Comparison of ENCODE assay signal across 14 cellular contexts in genomic region chr5:169440107-169440701, GRCh38.
DNase-seq lines count a peak whose midpoint lies in the region; ATAC-seq and TF ChIP-seq lines count a peak whose summit lies in the region.
"Had no signal": no experiment of that assay in that cellular context is flagged by ENCODE, and none has a peak within 500 bp of the region (broad histone marks: within the 10 kb centered on the region; RNA-seq: fewer than 3 reads in every experiment).

No MANE protein-coding gene starts in this region.

- H4K20me1 ChIP-seq in PC-9 (ENCODE audit: insufficient read depth) (no peaks in the 10 kb centered on the region), osteoblast (ENCODE audit: insufficient read depth, low read length) (no peaks in the 10 kb centered on the region)

- no peak for ATAC-seq in GM18870 (IDR thresholded peaks at IDR 0.05; ENCODE audit: unreplicated experiment)
- ATAC-seq: CD8-positive, alpha-beta T cell; HCT116 had no signal

- BruUV-seq in PC-9 (replicated peaks; lab: Mats Ljungman, UMichigan): no TSS peak

- TF ChIP-seq CTCF in PC-9 (conservative IDR thresholded peaks at IDR 0.05): no peak
- no peak for TF ChIP-seq CTCF in coronary artery (IDR thresholded peaks at IDR 0.05)
- TF ChIP-seq CTCF in osteoblast (IDR thresholded peaks at IDR 0.05; ENCODE audit: extremely low read depth, low read depth, low read length): no peak

- H3K27me3 ChIP-seq in ACC112 (ENCODE audit: insufficient read depth, low read length) (no peaks in the 10 kb centered on the region), PC-9 (ENCODE audit: insufficient read depth, low read depth) (no peaks in the 10 kb centered on the region), osteoblast (ENCODE audit: insufficient read depth, low read length) (no peaks in the 10 kb centered on the region)

- H3K27ac ChIP-seq in ACC112 (ENCODE audit: low read depth, low read length) (peak overlapping the region; percentile 48), PC-9 (no peak overlapping the region), coronary artery (peak overlapping the region; percentile 8 to 30), osteoblast (ENCODE audit: low read depth, low read length) (peak overlapping the region; percentile 25)
- H3K27ac ChIP-seq: GM23248 had no signal

- H3K36me3 ChIP-seq in ACC112 (ENCODE audit: insufficient read depth, low read length) (no peaks in the 10 kb centered on the region), PC-9 (ENCODE audit: low read depth) (no peaks in the 10 kb centered on the region), osteoblast (ENCODE audit: insufficient read depth, low read length) (no peaks in the 10 kb centered on the region)
- H3K36me3 ChIP-seq: BE2C had no signal

- intact Hi-C loops in PC-9 (cut with micrococcal nuclease; ENCODE audit: unreplicated experiment): no loop called here

- no peaks in the 10 kb centered on the region for H3K79me2 ChIP-seq in ACC112 (ENCODE audit: control insufficient read depth, insufficient read depth, low read length, unreplicated experiment)
- H3K79me2 ChIP-seq in PC-9 (ENCODE audit: low read depth): no peaks in the 10 kb centered on the region
- H3K79me2 ChIP-seq in osteoblast (ENCODE audit: insufficient read depth, low read length): no peaks in the 10 kb centered on the region

- peaks cover 65% of the 10 kb centered on the region for H3K4me1 ChIP-seq in ACC112 (ENCODE audit: control insufficient read depth, insufficient read depth, low read length, unreplicated experiment)
- H3K4me1 ChIP-seq in PC-9 (replicated peaks; ENCODE audit: insufficient read depth): peaks cover 20% of the 10 kb centered on the region
- peaks cover 59% of the 10 kb centered on the region for H3K4me1 ChIP-seq in osteoblast (ENCODE audit: insufficient read depth, low read length)
- H3K4me1 ChIP-seq: BE2C had no signal

- H3K4me3 ChIP-seq in ACC112 (ENCODE audit: low read depth, low read length) (no peak overlapping the region), PC-9 (no peak overlapping the region), coronary artery (no peak overlapping the region), osteoblast (ENCODE audit: insufficient read depth, low read length) (no peak overlapping the region)
- H3K4me3 ChIP-seq: GM23248 had no signal

- POLR2A ChIA-PET in PC-9 (lab: Charles Lee; ENCODE audit: unreplicated experiment): no interaction called here

- CTCF ChIA-PET in PC-9 (lab: Charles Lee): no interaction called here

- no peaks in the 10 kb centered on the region for H3K9me3 ChIP-seq in PC-9 (ENCODE audit: insufficient read depth, low read depth)
- no peaks in the 10 kb centered on the region for H3K9me3 ChIP-seq in osteoblast (ENCODE audit: low read depth, low read length)
- H3K9me3 ChIP-seq: BE2C had no signal

- H2AFZ ChIP-seq in ACC112 (ENCODE audit: low read length, unreplicated experiment): no peak overlapping the region
- no peak overlapping the region for H2AFZ ChIP-seq in PC-9
- H2AFZ ChIP-seq in osteoblast (ENCODE audit: low read length): no peak overlapping the region
- H2AFZ ChIP-seq: GM23248 had no signal

- peaks cover 4% of the 10 kb centered on the region; the same call in 1 of the 2 replicates for H3F3A ChIP-seq in PC-9 (ENCODE audit: insufficient read depth, low read depth)

- DNase-seq in PC-9 (peak in 1 of 2 experiments; percentile 43), coronary artery (ENCODE audit: low spot score) (no peak), osteoblast (ENCODE audit: insufficient read length, low spot score, missing footprints) (no peak), NOMO-1 treated with DMSO at 0.1 percent for 48 hours (lab: John Stamatoyannopoulos, UW; ENCODE audit: unreplicated experiment) (no peak), UCSD-AML1 (lab: John Stamatoyannopoulos, UW; ENCODE audit: unreplicated experiment) (no peak)
- DNase-seq: BE2C; CD8-positive, alpha-beta T cell; COR-L47; DMS 273 treated with DMSO at 0.1 percent for 48 hours; GM23248; IMR-90 had no signal

- H3K9me2 ChIP-seq in PC-9 (ENCODE audit: insufficient read depth): no peaks in the 10 kb centered on the region

- H3K4me2 ChIP-seq in PC-9 (0 out of 2 replicates have a peak overlapping the region, but pooled peaks have one; percentile 19), osteoblast (ENCODE audit: insufficient read depth, low read length) (no peak overlapping the region)
